Comparison of ENCODE assay signal across 15 cellular contexts in the genomic region with DNA sequence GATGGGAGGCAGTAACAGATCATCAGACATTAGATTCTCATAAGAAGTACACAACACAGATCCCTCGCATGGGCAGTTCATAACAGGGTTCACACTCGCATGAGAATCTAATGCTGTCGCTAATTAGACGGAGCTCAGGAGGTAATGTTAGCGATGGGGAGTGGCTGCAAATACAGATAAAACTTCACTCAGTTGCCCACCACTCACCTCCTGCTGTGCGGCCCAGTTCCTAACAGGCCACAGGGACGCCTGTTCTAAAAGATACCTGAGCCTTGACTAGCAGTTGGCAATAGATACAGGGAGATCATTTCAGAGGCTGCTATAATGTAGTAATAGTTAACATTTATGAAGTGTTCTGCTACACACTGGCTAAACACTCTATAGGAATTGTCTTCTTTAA. TPM values are rescaled to one million over a fixed set of nuclear protein-coding genes. Genes with fewer than 3 reads are reported as not detected.
DNase-seq lines count a peak whose midpoint lies in the region; ATAC-seq, FAIRE-seq and TF ChIP-seq lines count a peak whose summit lies in the region.
"Had no signal": no experiment of that assay in that cellular context is flagged by ENCODE, and none has a peak within 500 bp of the region (broad histone marks: within the 10 kb centered on the region; RNA-seq: fewer than 3 reads in every experiment).

No MANE protein-coding gene starts in this region.

- ATAC-seq in GM12878, result no peak

- CTCF ChIA-PET in activated naive CD4-positive, alpha-beta T cell treated with anti-CD3 and anti-CD28 coated beads for 36 hours (lab: Charles Lee), result interaction anchor here (0.7 kb wide), 1 partner anchor 28 kb away, joined by 4 read pairs; no protein-coding TSS in a partner anchor
- CTCF ChIA-PET in HEK293 (lab: Yijun Ruan, JAX) (interaction anchor here (0.7 to 1.2 kb wide), 2 partner anchors 12 to 52 kb away, joined by 3 read pairs; no protein-coding TSS in a partner anchor), GM12878 (lab: Yijun Ruan, JAX) (interaction anchor here (0.6 to 1.4 kb wide), 2 partner anchors 29 to 47 kb away, joined by 4 read pairs; no protein-coding TSS in a partner anchor)

- in situ Hi-C loops in GM12878 (cut with MboI), result no loop called here

- H3K27me3 ChIP-seq in GM12878 (replicated peaks in 1 of 2; ENCODE audit: control insufficient read depth in 2 of 2, insufficient read depth in 2 of 2, low read length in 1 of 2), result no peaks in the 10 kb centered on the region
- H3K27me3 ChIP-seq in smooth muscle cell (ENCODE audit: low read depth), result no peaks in the 10 kb centered on the region

- no TSS peak for BruUV-seq in GM12878 (replicated peaks; lab: Mats Ljungman, UMichigan)

- intact Hi-C loops in activated naive CD4-positive, alpha-beta T cell treated with anti-CD3 and anti-CD28 coated beads for 36 hours (cut with micrococcal nuclease), result loop anchor here (10.0 kb wide), 1 partner anchor 692 kb away; a partner anchor contains a TSS
- intact Hi-C loops in GM12878 (cut with micrococcal nuclease; ENCODE audit: unreplicated experiment), result no loop called here

- peaks cover 76% of the 10 kb centered on the region for H3K4me1 Mint-ChIP-seq in activated naive CD4-positive, alpha-beta T cell treated with anti-CD3 and anti-CD28 coated beads for 36 hours (ENCODE audit: low read depth)

- H2AFZ ChIP-seq in GM12878 (ENCODE audit: control insufficient read depth, low read depth, low read length), result no peak overlapping the region
- no peak overlapping the region for H2AFZ ChIP-seq in smooth muscle cell (ENCODE audit: low read depth)

- 98% methylated on average over 7 of the region's 7 CpGs for whole genome bisulfite sequencing in GM12878 (ENCODE audit: insufficient coverage, insufficient replicate concordance, low lambda C conversion rate, missing lambda C conversion rate)
- WGBS in smooth muscle cell (ENCODE audit: low lambda C conversion rate), result 94% methylated on average over 7 of the region's 7 CpGs

- H3K9me3 Mint-ChIP-seq in activated naive CD4-positive, alpha-beta T cell treated with anti-CD3 and anti-CD28 coated beads for 36 hours, result no peaks in the 10 kb centered on the region

- no peak for DNase-seq in activated naive CD4-positive, alpha-beta T cell treated with anti-CD3 and anti-CD28 coated beads for 36 hours
- DNase-seq in activated naive CD4-positive, alpha-beta T cell (lab: John Stamatoyannopoulos, UW), result no peak
- DNase-seq in GM12878 (ENCODE audit: low read depth, low spot score), result no peak
- no peak for DNase-seq in smooth muscle cell (lab: John Stamatoyannopoulos, UW; ENCODE audit: unreplicated experiment)
- DNase-seq in RCC 7860 (ENCODE audit: low spot score), result no peak
- no peak for DNase-seq in activated CD4-positive, CD25-positive, alpha-beta regulatory T cell treated with anti-CD3 and anti-CD28 coated beads, Interleukin-2, amount 50 U/mL, for 72 hours
- DNase-seq: AML-193; CD4-positive, alpha-beta memory T cell; MM.1S; NCI-H1105 treated with DMSO at 0.1 percent for 48 hours; NCI-H187 treated with DMSO at 0.1 percent for 48 hours; NCI-H774; SHP77 treated with DMSO at 0.1 percent for 48 hours had no signal

- H3K79me2 ChIP-seq in GM12878 (ENCODE audit: control insufficient read depth, insufficient read depth, low read length) (peaks cover 93% of the 10 kb centered on the region), smooth muscle cell (ENCODE audit: low read depth) (peaks cover 96% of the 10 kb centered on the region)

- H4K20me1 ChIP-seq in GM12878 (ENCODE audit: control insufficient read depth, insufficient read depth), result no peaks in the 10 kb centered on the region; the same call in 1 of the 2 replicates
- peaks cover 89% of the 10 kb centered on the region for H4K20me1 ChIP-seq in smooth muscle cell (ENCODE audit: low read depth)

- no peak for TF ChIP-seq EP300 in GM12878 (IDR thresholded peaks at IDR 0.05; ENCODE audit: borderline replicate concordance in 1 of 2, control insufficient read depth in 1 of 2, low read depth in 2 of 2, low read length in 2 of 2)

- H3K4me3 Mint-ChIP-seq in activated naive CD4-positive, alpha-beta T cell treated with anti-CD3 and anti-CD28 coated beads for 36 hours, result no peak overlapping the region
- H3K4me3 Mint-ChIP-seq: CD4-positive, alpha-beta memory T cell had no signal

- POLR2A ChIA-PET in HEK293 (lab: Yijun Ruan, JAX), result interaction anchor here (1.0 kb wide), 1 partner anchor 83 kb away, joined by 5 read pairs; a partner anchor contains a TSS
- POLR2A ChIA-PET in GM12878 (lab: Charles Lee), result interaction anchor here (1.8 to 1.9 kb wide), 2 partner anchors 17 to 26 kb away, joined by 4 to 7 read pairs; no protein-coding TSS in a partner anchor

- TF ChIP-seq CTCF in HEK293 (tag by site-specific recombination; IDR thresholded peaks at IDR 0.05) (no peak), GM12878 (IDR thresholded peaks at IDR 0.05 in 2 of 3, conservative IDR thresholded peaks at IDR 0.05 in 1 of 3; ENCODE audit: control insufficient read depth in 2 of 3, extremely low read depth in 1 of 3, insufficient read depth in 1 of 3, low read depth in 3 of 3, low read length in 3 of 3) (no peak), smooth muscle cell (IDR thresholded peaks at IDR 0.05; ENCODE audit: borderline replicate concordance, insufficient read depth, poor library complexity, severe bottlenecking) (no peak)

- H3K36me3 Mint-ChIP-seq in activated naive CD4-positive, alpha-beta T cell treated with anti-CD3 and anti-CD28 coated beads for 36 hours (ENCODE audit: low read depth), result peaks cover 58% of the 10 kb centered on the region

- RAD21 ChIA-PET in GM12878 (lab: Charles Lee; ENCODE audit: unreplicated experiment), result interaction anchor here (0.6 to 1.1 kb wide), 2 partner anchors 32 to 56 kb away, joined by 3 to 4 read pairs; no protein-coding TSS in a partner anchor

- peaks cover 27 to 59% of the 10 kb centered on the region in 2 experiments for H3K36me3 ChIP-seq in HEK293 (ENCODE audit: control insufficient read depth in 2 of 2, insufficient read depth in 1 of 2, low read length in 2 of 2)
- H3K36me3 ChIP-seq in GM12878 (ENCODE audit: control insufficient read depth in 2 of 2, insufficient read depth in 2 of 2, low read length in 1 of 2), result peaks cover 6 to 17% of the 10 kb centered on the region in 2 experiments
- no peaks in the 10 kb centered on the region for H3K36me3 ChIP-seq in smooth muscle cell (ENCODE audit: low read depth)

- no peak for TF ChIP-seq POLR2A in GM12878 (IDR thresholded peaks at IDR 0.05; ENCODE audit: low read depth, low read length)

- H3K4me2 ChIP-seq in GM12878 (ENCODE audit: control insufficient read depth, insufficient read depth) (peak overlapping the region; percentile 35; the same call in 1 of the 2 replicates), smooth muscle cell (no peak overlapping the region)

- H3K9me3 ChIP-seq in HEK293 (ENCODE audit: control insufficient read depth, insufficient read depth, low read depth, low read length) (no peaks in the 10 kb centered on the region), GM12878 (replicated peaks; ENCODE audit: control insufficient read depth, insufficient read depth, low read length) (no peaks in the 10 kb centered on the region), smooth muscle cell (replicated peaks; ENCODE audit: low read depth) (no peaks in the 10 kb centered on the region)

- FAIRE-seq in GM12878 (lab: Jason Lieb, UNC), result no peak
- FAIRE-seq in RCC 7860 (lab: Jason Lieb, UNC), result no peak
- FAIRE-seq: D721Med had no signal

- H3K9ac ChIP-seq in GM12878 (ENCODE audit: control insufficient read depth, insufficient read depth, low read length) (no peak overlapping the region), smooth muscle cell (ENCODE audit: low read depth) (no peak overlapping the region)

- H3K27ac ChIP-seq in HEK293 (ENCODE audit: extremely low read depth, low read depth, low read length) (no peak overlapping the region), GM12878 (ENCODE audit: control insufficient read depth, insufficient read depth) (no peak overlapping the region), smooth muscle cell (ENCODE audit: low read depth) (peak overlapping the region; percentile 15)

- H3K4me3 ChIP-seq in HEK293 (ENCODE audit: low read depth, low read length), result no peak overlapping the region
- H3K4me3 ChIP-seq in GM12878, result no peak overlapping the region
- no peak overlapping the region for H3K4me3 ChIP-seq in smooth muscle cell

- peaks cover 22% of the 10 kb centered on the region for H3F3A ChIP-seq in smooth muscle cell (ENCODE audit: low read depth)

- H3K27me3 Mint-ChIP-seq in activated naive CD4-positive, alpha-beta T cell treated with anti-CD3 and anti-CD28 coated beads for 36 hours (ENCODE audit: low read depth), result no peaks in the 10 kb centered on the region
- H3K27me3 Mint-ChIP-seq: CD4-positive, alpha-beta memory T cell had no signal

- SMC1A ChIA-PET in GM12878 (lab: Charles Lee; ENCODE audit: uncharacterized antibody, unreplicated experiment), result interaction anchor here (1.2 to 2.1 kb wide), 3 partner anchors 10 to 157 kb away, joined by 4 to 8 read pairs (median 4); no protein-coding TSS in a partner anchor

- TF ChIP-seq RAD21 in GM12878 (IDR thresholded peaks at IDR 0.05; ENCODE audit: insufficient read depth, low read depth, low read length), result no peak

- H3K27ac Mint-ChIP-seq in activated naive CD4-positive, alpha-beta T cell treated with anti-CD3 and anti-CD28 coated beads for 36 hours, result peak overlapping the region; percentile 16

- H3K4me1 ChIP-seq in HEK293 (ENCODE audit: control insufficient read depth, insufficient read depth, low read length) (peaks cover 9% of the 10 kb centered on the region), GM12878 (ENCODE audit: control insufficient read depth, insufficient read depth, low read length) (no peaks in the 10 kb centered on the region; the same call in 1 of the 2 replicates), smooth muscle cell (ENCODE audit: low read depth) (peaks cover 14% of the 10 kb centered on the region)

RNA-seq across cellular contexts. Expression of a gene that starts 4.9 kb away (rescaled TPM):
- total RNA-seq in activated naive CD4-positive, alpha-beta T cell treated with anti-CD3 and anti-CD28 coated beads for 36 hours, result 10 to 100 TPM; 19.7 to 24.4 TPM
- total RNA-seq in GM12878 (2013; cell fraction: nucleolus; rRNA removed), result 40.4 and 43.9 TPM in 2 replicates
- 47.0 and 48.7 TPM in 2 replicates for total RNA-seq in GM12878 (2014; rRNA removed)
- 38.3 and 38.8 TPM in 2 replicates for total RNA-seq in GM12878 (2014; rRNA removed; fragmentation: Illumina TruSeq; extraction: Trizol)
- 37.7 and 41.7 TPM in 2 replicates for total RNA-seq in GM12878 (2021)
- polyA plus RNA-seq in GM12878 (2011; ENCODE audit: low read depth), result 54.1 TPM
- polyA plus RNA-seq in GM12878 (2011; rRNA removed), result 81.6 and 94.8 TPM in 2 replicates
- 52.3 and 52.9 TPM in 2 replicates for polyA plus RNA-seq in GM12878 (2011; cell fraction: cytosol; rRNA removed)
- polyA plus RNA-seq in GM12878 (2011; cell fraction: nucleus; rRNA removed), result 37.9 and 40.9 TPM in 2 replicates
- 37.9 and 44.7 TPM in 2 replicates for polyA plus RNA-seq in GM12878 (2012)
- polyA plus RNA-seq in GM12878 (2014; fragmentation: Illumina TruSeq; extraction: Trizol), result 73.0 and 84.6 TPM in 2 replicates
- 100 to 1,000 TPM; 128 to 156 TPM for polyA plus RNA-seq in GM12878 (2014; fragmentation: Nextera tagmentation; extraction: Ambion mirVana)
- 62.5 and 67.5 TPM in 2 replicates for polyA plus RNA-seq in GM12878 (2014; rRNA removed)
- 10 to 100 TPM; 58.0 to 59.3 TPM for polyA plus RNA-seq in GM12878 (2016; fragmentation: Nextera tagmentation; extraction: Ambion mirVana)
- polyA minus RNA-seq in GM12878 (2011; rRNA and poly(A)+ RNA removed), result 33.3 and 49.5 TPM in 2 replicates
- polyA minus RNA-seq in GM12878 (2011; cell fraction: cytosol; rRNA and poly(A)+ RNA removed), result 5.1 and 7.2 TPM in 2 replicates
- 12.6 and 18.2 TPM in 2 replicates for polyA minus RNA-seq in GM12878 (2011; cell fraction: nucleus; rRNA and poly(A)+ RNA removed)
- total RNA-seq in smooth muscle cell, result 11.4 and 28.2 TPM in 2 replicates
- polyA plus RNA-seq in smooth muscle cell, result 26.2 and 27.5 TPM in 2 replicates

RNA-seq across cellular contexts. Expression of a gene that starts 5.2 kb away (rescaled TPM):
- total RNA-seq in activated naive CD4-positive, alpha-beta T cell treated with anti-CD3 and anti-CD28 coated beads for 36 hours, result 100 to 1,000 TPM; 423 to 438 TPM
- 475 and 481 TPM in 2 replicates for total RNA-seq in GM12878 (2013; cell fraction: nucleolus; rRNA removed)
- total RNA-seq in GM12878 (2014; rRNA removed) (135 and 169 TPM in 2 replicates), GM12878 (2014; rRNA removed; fragmentation: Illumina TruSeq; extraction: Trizol) (150 and 160 TPM in 2 replicates), GM12878 (2021) (132 and 139 TPM in 2 replicates), smooth muscle cell (514 and 545 TPM in 2 replicates)
- 49.4 TPM for polyA plus RNA-seq in GM12878 (2011; ENCODE audit: low read depth)
- polyA plus RNA-seq in GM12878 (2011; rRNA removed) (171 and 218 TPM in 2 replicates), GM12878 (2014; fragmentation: Illumina TruSeq; extraction: Trizol) (121 and 153 TPM in 2 replicates), GM12878 (2014; fragmentation: Nextera tagmentation; extraction: Ambion mirVana) (100 to 1,000 TPM; 130 to 199 TPM), GM12878 (2014; rRNA removed) (78.0 and 88.4 TPM in 2 replicates), GM12878 (2016; fragmentation: Nextera tagmentation; extraction: Ambion mirVana) (100 to 1,000 TPM; 107 to 111 TPM), smooth muscle cell (102 and 116 TPM in 2 replicates)
- polyA plus RNA-seq in GM12878 (2011; cell fraction: cytosol; rRNA removed), result 50.7 and 56.0 TPM in 2 replicates
- polyA plus RNA-seq in GM12878 (2011; cell fraction: nucleus; rRNA removed), result 117 and 155 TPM in 2 replicates
- 54.2 and 94.2 TPM in 2 replicates for polyA plus RNA-seq in GM12878 (2012)
- 205 and 241 TPM in 2 replicates for polyA minus RNA-seq in GM12878 (2011; rRNA and poly(A)+ RNA removed)
- polyA minus RNA-seq in GM12878 (2011; cell fraction: cytosol; rRNA and poly(A)+ RNA removed), result 66.8 and 88.2 TPM in 2 replicates
- 262 and 332 TPM in 2 replicates for polyA minus RNA-seq in GM12878 (2011; cell fraction: nucleus; rRNA and poly(A)+ RNA removed)
